Comparison of ENCODE assay signal across 17 cellular contexts in genomic region chr3:24302382-24302781, GRCh38.
DNase-seq lines count a peak whose midpoint lies in the region; ATAC-seq lines count a peak whose summit lies in the region.
"Had no signal": no experiment of that assay in that cellular context is flagged by ENCODE, and none has a peak within 500 bp of the region (broad histone marks: within the 10 kb centered on the region; RNA-seq: fewer than 3 reads in every experiment).

No MANE protein-coding gene starts in this region.

- peaks cover 3% of the 10 kb centered on the region for H3K79me1 ChIP-seq in mesenchymal stem cell (replicated peaks; ENCODE audit: low read length, poor library complexity, severe bottlenecking)

- H3K18ac ChIP-seq in mesenchymal stem cell (ENCODE audit: low read depth in 1 of 2, low read length in 2 of 2): no peak overlapping the region

- no peak overlapping the region for H4K8ac ChIP-seq in mesenchymal stem cell (ENCODE audit: low read length)

- no peak overlapping the region for H2AK5ac ChIP-seq in mesenchymal stem cell (ENCODE audit: low read length, severe bottlenecking)

- H2BK5ac ChIP-seq in mesenchymal stem cell (ENCODE audit: low read depth, low read length, poor library complexity, severe bottlenecking): no peak overlapping the region

- peak overlapping the region; percentile 20 for H3K27ac ChIP-seq in mesenchymal stem cell (ENCODE audit: low read length, poor library complexity, severe bottlenecking)
- H3K27ac ChIP-seq in substantia nigra (ENCODE audit: low read depth, low read length, poor library complexity, severe bottlenecking): no peak overlapping the region
- H3K27ac ChIP-seq: RWPE1 had no signal

- DNase-seq in M059J (ENCODE audit: low read depth) (peak; percentile 12), glomerular visceral epithelial cell (ENCODE audit: extremely low spot score) (peak; percentile 88), mesenchymal stem cell (no peak), AML-193 (lab: John Stamatoyannopoulos, UW) (no peak), substantia nigra (lab: John Stamatoyannopoulos, UW) (no peak)
- no peak for DNase-seq in stimulated activated CD4-positive, alpha-beta T cell treated with anti-CD3 and anti-CD28 coated beads, Interleukin-4, amount 100 ng/mL, for 24 hours
- DNase-seq: BE2C; CD8-positive, alpha-beta memory T cell; H9; KBM-7; MM.1S; NCI-H2029 treated with DMSO at 0.1 percent for 48 hours; NCI-H2227 treated with DMSO at 0.1 percent for 48 hours; NCI-H526 treated with DMSO at 0.1 percent for 48 hours; SHP77 had no signal

- no peak overlapping the region for H3K9ac ChIP-seq in mesenchymal stem cell (ENCODE audit: low read length)

- H3K4me2 ChIP-seq in mesenchymal stem cell (ENCODE audit: low read length, poor library complexity, severe bottlenecking): no peak overlapping the region

- no peak overlapping the region for H3K23ac ChIP-seq in mesenchymal stem cell (ENCODE audit: low read length in 2 of 2)

- H4K91ac ChIP-seq in mesenchymal stem cell (ENCODE audit: low read length): no peak overlapping the region

- H3K4ac ChIP-seq in mesenchymal stem cell (ENCODE audit: low read depth in 1 of 2, low read length in 2 of 2): no peak overlapping the region

- H3K4me3 ChIP-seq in mesenchymal stem cell (ENCODE audit: insufficient read depth in 1 of 2, low read depth in 1 of 2, low read length in 2 of 2): no peak overlapping the region

- no peak overlapping the region for H2BK12ac ChIP-seq in mesenchymal stem cell (ENCODE audit: low read length in 2 of 2)

- H2BK120ac ChIP-seq in mesenchymal stem cell (ENCODE audit: low read depth, low read length): no peak overlapping the region

- no peak overlapping the region for H2BK15ac ChIP-seq in mesenchymal stem cell (ENCODE audit: low read depth, poor library complexity, severe bottlenecking)

- H3K14ac ChIP-seq in mesenchymal stem cell (ENCODE audit: low read length in 2 of 2): no peak overlapping the region

- 66% methylated on average over 2 of the region's 2 CpGs for whole genome bisulfite sequencing in mesenchymal stem cell

- no peaks in the 10 kb centered on the region for H3K36me3 ChIP-seq in mesenchymal stem cell (ENCODE audit: control insufficient read depth in 1 of 2, insufficient read depth in 2 of 2, low read depth in 1 of 2, low read length in 2 of 2)
- H3K36me3 ChIP-seq: BE2C had no signal

- peaks cover 10% of the 10 kb centered on the region for H3K4me1 ChIP-seq in mesenchymal stem cell (ENCODE audit: control insufficient read depth, insufficient read depth, low read depth, low read length)
- H3K4me1 ChIP-seq: BE2C had no signal

- no peaks in the 10 kb centered on the region for H3K27me3 ChIP-seq in mesenchymal stem cell (ENCODE audit: control insufficient read depth in 1 of 2, insufficient read depth in 1 of 2, low read length in 2 of 2)
- H3K27me3 ChIP-seq: BE2C had no signal

- H2AFZ ChIP-seq in mesenchymal stem cell (ENCODE audit: low read depth, low read length): no peak overlapping the region

- no peaks in the 10 kb centered on the region for H3K9me3 ChIP-seq in mesenchymal stem cell (ENCODE audit: control insufficient read depth, low read length)
- H3K9me3 ChIP-seq: BE2C had no signal

- no peak for ATAC-seq in HG03342 (IDR thresholded peaks at IDR 0.05; ENCODE audit: unreplicated experiment)

Comparison
In these comparisons a context has a peak if more than half of its experiments do, and no peak if none do; other contexts are left out.
1. DNase-seq: peak in M059J (single experiment) and glomerular visceral epithelial cell (single experiment); none in mesenchymal stem cell (single experiment), AML-193 (0 of 2), stimulated activated CD4-positive, alpha-beta T cell treated with anti-CD3 and anti-CD28 coated beads, Interleukin-4, amount 100 ng/mL, for 24 hours (single experiment) and substantia nigra (0 of 49).